8 cellular contexts compared by ENCODE assay signal in genomic region chr22:22110548-22111266, GRCh38.
A peak's percentile ranks its signal among the peaks of the same experiment; 100 is the strongest.
DNase-seq lines count a peak whose midpoint lies in the region; ATAC-seq, FAIRE-seq and TF ChIP-seq lines count a peak whose summit lies in the region.

No MANE protein-coding gene starts in this region.

- no peaks in the 10 kb centered on the region for H3K9me3 Mint-ChIP-seq in WTC11

- WGBS in A549 (ENCODE audit: missing lambda C conversion rate): 44% methylated on average over 6 of the region's 7 CpGs

- DNase-seq in A549 (ENCODE audit: low read depth in 1 of 2, low spot score in 1 of 2) (peak; percentile 52 to 57), EL (peak; percentile 64), HuH-7 (ENCODE audit: low spot score) (peak; percentile 83), WTC11 (ENCODE audit: low spot score) (peak; percentile 63), foreskin keratinocyte (peak; percentile 92 to 93), pons (ENCODE audit: low spot score) (peak; percentile 76), ureter (ENCODE audit: low spot score) (no peak)

- H3K27ac ChIP-seq in A549 (peak overlapping the region; percentile 59 to 81; a peak in 5 of 6 replicates), foreskin keratinocyte (peak overlapping the region; percentile 91)

- H3K4me2 ChIP-seq in A549: peak overlapping the region; percentile 55

- ATAC-seq in A549 (peak; percentile 99), GM21786 (IDR thresholded peaks at IDR 0.05; ENCODE audit: unreplicated experiment) (peak; percentile 92), WTC11 (peak; percentile 96), foreskin keratinocyte (peak; percentile 95)

- TF ChIP-seq RAD21 in A549 (conservative IDR thresholded peaks at IDR 0.05 in 1 of 2, IDR thresholded peaks at IDR 0.05 in 1 of 2): peak in 1 of 2 experiments; percentile 26; a peak in 1 of 5 replicates

- FAIRE-seq in A549 (lab: Jason Lieb, UNC): no peak

- H3K27me3 Mint-ChIP-seq in WTC11 (ENCODE audit: low read depth): peaks cover 85% of the 10 kb centered on the region

- H3K36me3 Mint-ChIP-seq in WTC11: no peaks in the 10 kb centered on the region

- CTCF ChIA-PET in A549 (lab: Yijun Ruan, JAX): interaction anchor here (0.6 to 2.3 kb wide), 13 partner anchors 12 to 97 kb away, joined by 3 to 8 read pairs (median 3); no protein-coding TSS in a partner anchor
- CTCF ChIA-PET in WTC11 (lab: Charles Lee): interaction anchor here (0.6 to 2.0 kb wide), 34 partner anchors 8 to 208 kb away, joined by 3 to 34 read pairs (median 5); no protein-coding TSS in a partner anchor

- TF ChIP-seq EP300 in A549 (IDR thresholded peaks at IDR 0.05): no peak

- H3K4me1 ChIP-seq in A549 (peaks cover 15% of the 10 kb centered on the region), foreskin keratinocyte (peaks cover 18% of the 10 kb centered on the region)

- peaks cover 10% of the 10 kb centered on the region for H3K4me1 Mint-ChIP-seq in WTC11

- no peaks in the 10 kb centered on the region for H3K9me3 ChIP-seq in A549

- H3K27me3 ChIP-seq in foreskin keratinocyte: no peaks in the 10 kb centered on the region

- H3K4me3 Mint-ChIP-seq in WTC11: no peak overlapping the region

- POLR2A ChIA-PET in A549 (lab: Yijun Ruan, JAX): interaction anchor here (1.5 kb wide), 1 partner anchor 128 kb away, joined by 3 read pairs; the partner anchor contains the start of gene TOP3B
- POLR2A ChIA-PET in WTC11 (lab: Charles Lee): no interaction called here

- no peak for TF ChIP-seq POLR2A in A549 (IDR thresholded peaks at IDR 0.05; ENCODE audit: low read length)

- TF ChIP-seq CTCF in A549 (IDR thresholded peaks at IDR 0.05) (no peak), WTC11 (IDR thresholded peaks at IDR 0.05) (peak; percentile 33), foreskin keratinocyte (conservative IDR thresholded peaks at IDR 0.05) (peak; percentile 85)

- no peak overlapping the region for H3K4me3 ChIP-seq in A549

- H3K27ac Mint-ChIP-seq in WTC11: no peak overlapping the region

TF ChIP-seq in A549, 52 proteins besides CTCF, POLR2A, EP300 and RAD21:
- TF ChIP-seq ELK1 (IDR thresholded peaks at IDR 0.05; ENCODE audit: low read depth, low read length) (no peak), EHMT2 (IDR thresholded peaks at IDR 0.05; ENCODE audit: low read depth) (no peak), EHF (CRISPR knock-in tag; IDR thresholded peaks at IDR 0.05) (no peak)

TF ChIP-seq in WTC11, 78 proteins besides CTCF, POLR2A, EP300 and RAD21:
- TF ChIP-seq USF2 (CRISPR knock-in tag; IDR thresholded peaks at IDR 0.05) (no peak), MXD4 (CRISPR knock-in tag; IDR thresholded peaks at IDR 0.05; ENCODE audit: borderline replicate concordance) (no peak), ERG (CRISPR knock-in tag; IDR thresholded peaks at IDR 0.05) (no peak), ZNF423 (CRISPR knock-in tag; IDR thresholded peaks at IDR 0.05) (no peak), MAX (CRISPR knock-in tag; IDR thresholded peaks at IDR 0.05) (no peak), CREB1 (CRISPR knock-in tag; IDR thresholded peaks at IDR 0.05) (no peak), KAT7 (CRISPR knock-in tag; IDR thresholded peaks at IDR 0.05; ENCODE audit: borderline replicate concordance) (no peak), NR1H2 (CRISPR knock-in tag; IDR thresholded peaks at IDR 0.05) (no peak), PRDM15 (CRISPR knock-in tag; IDR thresholded peaks at IDR 0.05) (no peak), ZNF416 (CRISPR knock-in tag; IDR thresholded peaks at IDR 0.05) (no peak), SMAD4 (CRISPR knock-in tag; IDR thresholded peaks at IDR 0.05) (no peak), ZNF396 (CRISPR knock-in tag; IDR thresholded peaks at IDR 0.05; ENCODE audit: borderline replicate concordance) (no peak), MLX (CRISPR knock-in tag; IDR thresholded peaks at IDR 0.05) (no peak), JUN (CRISPR knock-in tag; IDR thresholded peaks at IDR 0.05) (no peak), ELF4 (CRISPR knock-in tag; IDR thresholded peaks at IDR 0.05; ENCODE audit: low read depth) (no peak), FOXJ3 (CRISPR knock-in tag; IDR thresholded peaks at IDR 0.05; ENCODE audit: borderline replicate concordance) (no peak), NFYB (CRISPR knock-in tag; conservative IDR thresholded peaks at IDR 0.05; ENCODE audit: low read depth) (no peak), ZMAT4 (CRISPR knock-in tag; IDR thresholded peaks at IDR 0.05) (no peak)

Comparison
In these comparisons a context has a peak if more than half of its experiments do, and no peak if none do; other contexts are left out.
1. Of the 8 proteins assayed by ChIP-seq in both WTC11 and A549: peak only in WTC11: CTCF; only in A549: none; in both: none; in neither: 7.